In the genomic region with DNA sequence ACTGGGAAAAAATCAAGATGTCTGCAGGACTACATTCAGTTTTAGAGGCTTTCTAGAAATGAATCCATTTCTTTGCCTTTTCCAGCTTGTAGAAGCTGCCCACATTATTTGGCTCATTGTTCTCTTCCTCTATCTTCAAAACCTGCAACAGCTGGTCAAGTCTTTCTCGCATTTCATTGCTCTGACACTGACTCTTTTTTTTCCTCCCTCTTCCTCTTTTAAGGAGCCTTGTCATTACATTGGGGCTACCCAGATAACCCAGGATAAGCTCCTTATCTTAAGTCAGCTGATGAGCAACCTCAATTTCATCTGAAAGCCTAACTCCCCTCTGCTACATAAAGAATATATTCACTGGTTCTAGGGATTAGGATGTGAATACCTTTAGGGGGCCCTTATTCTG, we compare ENCODE assay signal across 20 cellular contexts.
"Had no signal": no experiment of that assay in that cellular context is flagged by ENCODE, and none has a peak within 500 bp of the region (broad histone marks: within the 10 kb centered on the region; RNA-seq: fewer than 3 reads in every experiment).

No MANE protein-coding gene starts in this region.

- H3K36me3 ChIP-seq: colonic mucosa, gastrocnemius medialis, heart right ventricle, neutrophil, thoracic aorta, transverse colon had no signal

- H3K9me3 Mint-ChIP-seq: endodermal cell; stimulated activated naive B cell treated with anti-CD40 and anti-IgM and Interleukin-4, amounts not matched to agents 10 μg/mL and 1 μg/mL and 100 μg/mL, for 72 hours; stimulated activated naive CD8-positive, alpha-beta T cell treated with anti-CD3 and anti-CD28 coated beads, Interleukin-15, amount 100 ng/mL, for 72 hours had no signal

- H3K4me1 Mint-ChIP-seq: naive thymus-derived CD8-positive, alpha-beta T cell; stimulated activated naive B cell treated with anti-CD40 and anti-IgM and Interleukin-4, amounts not matched to agents 10 μg/mL and 1 μg/mL and 100 μg/mL, for 72 hours; stimulated activated naive CD8-positive, alpha-beta T cell treated with anti-CD3 and anti-CD28 coated beads, Interleukin-15, amount 100 ng/mL, for 72 hours had no signal

- H3K4me1 ChIP-seq: colonic mucosa, gastrocnemius medialis, heart right ventricle, transverse colon had no signal

- H3K4me3 Mint-ChIP-seq: endodermal cell; naive thymus-derived CD8-positive, alpha-beta T cell; stimulated activated naive B cell treated with anti-CD40 and anti-IgM and Interleukin-4, amounts not matched to agents 10 μg/mL and 1 μg/mL and 100 μg/mL, for 72 hours; stimulated activated naive CD8-positive, alpha-beta T cell treated with anti-CD3 and anti-CD28 coated beads, Interleukin-15, amount 100 ng/mL, for 72 hours had no signal

- H3K4me3 ChIP-seq: colonic mucosa, gastrocnemius medialis, heart right ventricle, skin epidermis, thoracic aorta, transverse colon had no signal

- H3K27me3 ChIP-seq: colonic mucosa, gastrocnemius medialis, heart right ventricle, neutrophil, transverse colon had no signal

- ATAC-seq: gastrocnemius medialis; heart right ventricle; naive thymus-derived CD8-positive, alpha-beta T cell; sciatic nerve; stimulated activated naive B cell treated with anti-CD40 and anti-IgM and Interleukin-4, amounts not matched to agents 10 μg/mL and 1 μg/mL and 100 μg/mL, for 72 hours; stimulated activated naive CD8-positive, alpha-beta T cell treated with anti-CD3 and anti-CD28 coated beads, Interleukin-15, amount 100 ng/mL, for 72 hours had no signal

- H3K27ac Mint-ChIP-seq: endodermal cell; naive thymus-derived CD8-positive, alpha-beta T cell; stimulated activated naive B cell treated with anti-CD40 and anti-IgM and Interleukin-4, amounts not matched to agents 10 μg/mL and 1 μg/mL and 100 μg/mL, for 72 hours had no signal

- DNase-seq: colonic mucosa; dermis blood vessel endothelial cell; effector CD4-positive, alpha-beta T cell; endodermal cell; gastrocnemius medialis; heart right ventricle; hypothalamus; kidney glomerular epithelial cell; mesendoderm; naive thymus-derived CD8-positive, alpha-beta T cell; posterior cingulate gyrus; stimulated activated CD4-positive, alpha-beta T cell treated with anti-CD3 and anti-CD28 coated beads, Interleukin-2, amount 100 ng/mL, for 24 hours; stimulated activated CD4-positive, alpha-beta T cell treated with anti-CD3 and anti-CD28 coated beads, Interleukin-4, amount 100 ng/mL, for 4 hours; stimulated activated naive B cell treated with anti-CD40 and anti-IgM and Interleukin-4, amounts not matched to agents 10 μg/mL and 1 μg/mL and 100 μg/mL, for 72 hours; stimulated activated naive CD8-positive, alpha-beta T cell treated with anti-CD3 and anti-CD28 coated beads, Interleukin-15, amount 100 ng/mL, for 72 hours; transverse colon had no signal

- H3K27ac ChIP-seq: colonic mucosa, gastrocnemius medialis, heart right ventricle, neutrophil, skin epidermis, thoracic aorta, transverse colon had no signal

- H3K9me3 ChIP-seq: colonic mucosa, gastrocnemius medialis, neutrophil, thoracic aorta, transverse colon had no signal

- H3K36me3 Mint-ChIP-seq: naive thymus-derived CD8-positive, alpha-beta T cell; stimulated activated naive B cell treated with anti-CD40 and anti-IgM and Interleukin-4, amounts not matched to agents 10 μg/mL and 1 μg/mL and 100 μg/mL, for 72 hours had no signal
